ENCODE assay signal across 8 cellular contexts in the genomic region with DNA sequence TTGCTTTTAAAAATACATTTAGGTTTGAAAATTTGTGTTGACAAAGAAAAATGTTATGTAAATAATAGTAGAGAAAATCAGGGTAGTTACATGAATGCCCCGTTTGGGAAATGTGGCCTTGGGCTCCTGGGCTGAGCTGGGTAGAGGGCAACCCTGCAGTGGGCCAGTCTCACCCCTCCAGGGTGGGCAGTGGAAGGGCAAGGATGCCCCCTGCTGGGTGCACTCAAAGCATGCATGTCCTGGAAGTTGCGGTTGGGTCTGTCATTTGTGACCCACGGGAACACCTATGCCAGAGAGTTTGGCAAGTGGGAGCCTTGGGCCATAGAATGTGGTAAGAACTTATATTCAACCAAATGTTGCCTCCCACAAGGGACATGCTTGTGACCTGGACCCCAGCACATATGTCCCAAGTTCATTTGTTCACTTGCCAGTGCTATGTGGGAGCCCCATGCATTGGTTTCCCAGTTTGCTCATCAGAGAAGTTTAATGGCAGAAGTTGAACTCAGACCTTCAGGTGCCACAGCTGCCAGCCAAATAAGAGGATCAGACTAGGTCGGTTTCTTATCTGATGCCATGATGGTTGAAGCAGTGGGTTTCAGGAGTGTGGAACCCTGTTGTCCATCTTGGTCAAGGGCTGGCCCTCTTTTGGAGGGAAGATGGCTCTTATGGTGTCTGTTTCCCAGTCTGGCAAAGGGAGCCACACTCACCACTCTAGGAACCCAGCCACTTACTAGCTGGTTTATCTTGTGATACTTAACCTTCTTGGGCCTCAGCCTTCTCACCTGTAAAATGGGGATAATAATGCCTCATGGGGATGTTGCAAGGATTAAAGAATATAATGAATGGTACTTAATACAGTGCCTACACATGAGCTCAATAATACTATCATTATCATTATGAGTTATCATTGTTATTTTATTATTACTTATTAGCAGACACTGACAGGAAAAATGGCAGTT. TPM values are rescaled to one million over a fixed set of nuclear protein-coding genes. Genes with fewer than 3 reads are reported as not detected.
A peak's percentile ranks its signal among the peaks of the same experiment; 100 is the strongest.
DNase-seq lines count a peak whose midpoint lies in the region; ATAC-seq lines count a peak whose summit lies in the region.

No MANE protein-coding gene starts in this region.

- H3K9me3 ChIP-seq in GM23248 (ENCODE audit: low read depth) = no peaks in the 10 kb centered on the region
- H3K9me3 ChIP-seq in adipocyte (ENCODE audit: control insufficient read depth, low read length) = no peaks in the 10 kb centered on the region

- no peak overlapping the region for H2AFZ ChIP-seq in GM23248

- H3K4me1 ChIP-seq in GM23248 (ENCODE audit: insufficient read depth) = peaks cover 21% of the 10 kb centered on the region
- H3K4me1 ChIP-seq in adipocyte (ENCODE audit: control insufficient read depth, insufficient read depth, low read length) = peaks cover 13% of the 10 kb centered on the region

- H3K36me3 ChIP-seq in GM23248 (ENCODE audit: low read depth) (no peaks in the 10 kb centered on the region), adipocyte (ENCODE audit: control insufficient read depth, insufficient read depth, low read length, severe bottlenecking) (no peaks in the 10 kb centered on the region)

- in situ Hi-C loops in GM23248 (cut with MboI) = no loop called here

- H3K9ac ChIP-seq in GM23248 (no peak overlapping the region), adipocyte (ENCODE audit: low read length) (no peak overlapping the region)

- no peaks in the 10 kb centered on the region for H3K9me2 ChIP-seq in GM23248 (ENCODE audit: insufficient read depth)

- H3K4me3 ChIP-seq in GM23248 (no peak overlapping the region), adipocyte (ENCODE audit: low read length) (no peak overlapping the region)

- ATAC-seq in GM19452 (IDR thresholded peaks at IDR 0.05; ENCODE audit: unreplicated experiment) = no peak
- ATAC-seq in GM19324 (IDR thresholded peaks at IDR 0.05; ENCODE audit: low FRiP score, unreplicated experiment) = no peak

- no peaks in the 10 kb centered on the region for H3K79me2 ChIP-seq in GM23248 (ENCODE audit: insufficient read depth)

- H3K27ac ChIP-seq in GM23248 = no peak overlapping the region

- H3F3A ChIP-seq in GM23248 (ENCODE audit: insufficient read depth) = peaks cover 7% of the 10 kb centered on the region

- DNase-seq in AML-193 (lab: John Stamatoyannopoulos, UW) (peak; percentile 60 to 61), GM23248 (peak; percentile 53), SKM-1 (lab: John Stamatoyannopoulos, UW; ENCODE audit: unreplicated experiment) (peak; percentile 33), adipocyte (ENCODE audit: low read depth) (peak; percentile 57), iPS-NIHi7 (ENCODE audit: extremely low spot score) (peak; percentile 86)
- DNase-seq in stimulated activated CD4-positive, alpha-beta T cell treated with anti-CD3 and anti-CD28 coated beads, Interleukin-4, amount 100 ng/mL, for 1 hour = peak; percentile 56

- H4K20me1 ChIP-seq in GM23248 (ENCODE audit: insufficient read depth) = no peaks in the 10 kb centered on the region

- 1 to 11% methylated on average over 4 of the region's 4 CpGs for WGBS in GM23248 (ENCODE audit: low coverage in 1 of 2, low lambda C conversion rate in 2 of 2, missing lambda C conversion rate in 2 of 2), 2 experiments

- H3K27me3 ChIP-seq in GM23248 (replicated peaks; ENCODE audit: insufficient read depth) (no peaks in the 10 kb centered on the region; the same call in 1 of the 2 replicates), adipocyte (replicated peaks; ENCODE audit: control insufficient read depth, insufficient read depth, low read length) (peaks cover 67% of the 10 kb centered on the region)

- no peak overlapping the region for H3K4me2 ChIP-seq in GM23248 (ENCODE audit: unreplicated experiment)

RNA-seq across cellular contexts. Expression of a gene that starts 2.5 kb away (rescaled TPM):
- total RNA-seq in GM23248 (2014; rRNA removed; shearing (Covaris generic)) = 0.54 and 0.76 TPM in 2 replicates
- polyA plus RNA-seq in GM23248 (2016; fragmentation: Nextera tagmentation; extraction: Ambion mirVana) = 1.1 TPM in 2 replicates

RNA-seq across cellular contexts. Expression of a gene that starts 13.2 kb away (rescaled TPM):
- 16.6 and 19.9 TPM in 2 replicates for total RNA-seq in GM23248 (2014; rRNA removed; shearing (Covaris generic))
- polyA plus RNA-seq in GM23248 (2016; fragmentation: Nextera tagmentation; extraction: Ambion mirVana) = 3.9 and 4.5 TPM in 2 replicates

RNA-seq across cellular contexts. Expression of a gene that starts 27.4 kb away (rescaled TPM):
- not detected in 2 replicates for total RNA-seq in GM23248 (2014; rRNA removed; shearing (Covaris generic))
- polyA plus RNA-seq in GM23248 (2016; fragmentation: Nextera tagmentation; extraction: Ambion mirVana) = not detected in 2 replicates

RNA-seq across cellular contexts. Expression of a gene that starts 30.5 kb away (rescaled TPM):
- 16.9 and 19.6 TPM in 2 replicates for total RNA-seq in GM23248 (2014; rRNA removed; shearing (Covaris generic))
- polyA plus RNA-seq in GM23248 (2016; fragmentation: Nextera tagmentation; extraction: Ambion mirVana) = 28.8 and 33.1 TPM in 2 replicates

RNA-seq across cellular contexts. Expression of a gene that starts 40.6 kb away (rescaled TPM):
- total RNA-seq in GM23248 (2014; rRNA removed; shearing (Covaris generic)) = not detected in 2 replicates
- polyA plus RNA-seq in GM23248 (2016; fragmentation: Nextera tagmentation; extraction: Ambion mirVana) = not detected in 2 replicates

Comparison
In these comparisons a context has a peak if more than half of its experiments do, and no peak if none do; other contexts are left out.
1. DNase-seq: peak in every context shown above with its lines; median percentile 86 in iPS-NIHi7; 60 in AML-193; 57 in adipocyte; 56 in stimulated activated CD4-positive, alpha-beta T cell treated with anti-CD3 and anti-CD28 coated beads, Interleukin-4, amount 100 ng/mL, for 1 hour; 53 in GM23248; 33 in SKM-1.